In genomic region chr19:48991823-48992570, GRCh38 we compare ENCODE assay signal across 1 cellular context.
TF ChIP-seq lines count a peak whose summit lies in the region.

No MANE protein-coding gene starts in this region.

TF ChIP-seq in HCT116, 20 proteins besides CTCF, POLR2A, EP300 and RAD21:
- TF ChIP-seq, protein P1, sequence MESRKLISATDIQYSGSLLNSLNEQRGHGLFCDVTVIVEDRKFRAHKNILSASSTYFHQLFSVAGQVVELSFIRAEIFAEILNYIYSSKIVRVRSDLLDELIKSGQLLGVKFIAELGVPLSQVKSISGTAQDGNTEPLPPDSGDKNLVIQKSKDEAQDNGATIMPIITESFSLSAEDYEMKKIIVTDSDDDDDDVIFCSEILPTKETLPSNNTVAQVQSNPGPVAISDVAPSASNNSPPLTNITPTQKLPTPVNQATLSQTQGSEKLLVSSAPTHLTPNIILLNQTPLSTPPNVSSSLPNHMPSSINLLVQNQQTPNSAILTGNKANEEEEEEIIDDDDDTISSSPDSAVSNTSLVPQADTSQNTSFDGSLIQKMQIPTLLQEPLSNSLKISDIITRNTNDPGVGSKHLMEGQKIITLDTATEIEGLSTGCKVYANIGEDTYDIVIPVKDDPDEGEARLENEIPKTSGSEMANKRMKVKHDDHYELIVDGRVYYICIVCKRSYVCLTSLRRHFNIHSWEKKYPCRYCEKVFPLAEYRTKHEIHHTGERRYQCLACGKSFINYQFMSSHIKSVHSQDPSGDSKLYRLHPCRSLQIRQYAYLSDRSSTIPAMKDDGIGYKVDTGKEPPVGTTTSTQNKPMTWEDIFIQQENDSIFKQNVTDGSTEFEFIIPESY (IDR thresholded peaks at IDR 0.05; ENCODE audit: extremely low read depth, insufficient replicate concordance, low read length) = no peak
- TF ChIP-seq MAX (IDR thresholded peaks at IDR 0.05) = no peak
- peak; percentile 51; the same call in 1 of the 2 replicates for TF ChIP-seq POLR2AphosphoS5 (IDR thresholded peaks at IDR 0.05; ENCODE audit: low read depth, low read length)
